1 cellular context compared by ENCODE assay signal in the genomic region with DNA sequence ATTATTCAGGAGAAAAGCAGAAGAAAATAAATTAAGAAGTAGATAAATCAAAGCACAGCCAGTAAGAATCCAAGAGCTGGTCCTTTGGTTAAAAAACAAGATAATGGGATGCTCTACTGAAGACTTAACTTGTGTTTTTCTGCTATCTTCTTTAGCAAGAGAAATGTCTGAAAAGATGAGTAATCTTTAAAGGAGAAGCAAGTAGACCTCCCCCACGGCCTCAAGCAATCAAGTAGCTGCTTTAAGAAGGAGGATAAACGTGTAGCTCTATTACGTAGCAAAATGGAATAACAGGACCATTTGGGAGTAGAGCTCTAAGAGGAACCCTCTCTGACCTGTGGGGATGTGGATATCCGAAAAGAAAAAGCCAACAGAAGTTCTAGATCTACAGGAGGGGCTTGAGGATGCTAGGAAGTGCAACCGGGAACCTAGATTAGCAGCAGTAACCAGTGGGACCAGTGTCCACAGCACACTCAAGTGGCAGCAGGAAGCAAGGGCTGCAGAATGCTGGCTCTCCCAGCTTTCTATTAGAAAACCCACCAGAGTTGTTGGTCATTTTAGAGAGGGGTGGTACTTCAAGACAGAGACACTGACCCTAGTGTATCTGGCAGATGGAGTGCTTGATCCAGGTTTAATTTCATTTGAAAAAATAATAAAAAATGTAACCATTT.
TF ChIP-seq lines count a peak whose summit lies in the region.

No MANE protein-coding gene starts in this region.

TF ChIP-seq in GM23338, 12 proteins besides CTCF, POLR2A, EP300 and RAD21 (continued from another document):
- TF ChIP-seq, protein P1, sequence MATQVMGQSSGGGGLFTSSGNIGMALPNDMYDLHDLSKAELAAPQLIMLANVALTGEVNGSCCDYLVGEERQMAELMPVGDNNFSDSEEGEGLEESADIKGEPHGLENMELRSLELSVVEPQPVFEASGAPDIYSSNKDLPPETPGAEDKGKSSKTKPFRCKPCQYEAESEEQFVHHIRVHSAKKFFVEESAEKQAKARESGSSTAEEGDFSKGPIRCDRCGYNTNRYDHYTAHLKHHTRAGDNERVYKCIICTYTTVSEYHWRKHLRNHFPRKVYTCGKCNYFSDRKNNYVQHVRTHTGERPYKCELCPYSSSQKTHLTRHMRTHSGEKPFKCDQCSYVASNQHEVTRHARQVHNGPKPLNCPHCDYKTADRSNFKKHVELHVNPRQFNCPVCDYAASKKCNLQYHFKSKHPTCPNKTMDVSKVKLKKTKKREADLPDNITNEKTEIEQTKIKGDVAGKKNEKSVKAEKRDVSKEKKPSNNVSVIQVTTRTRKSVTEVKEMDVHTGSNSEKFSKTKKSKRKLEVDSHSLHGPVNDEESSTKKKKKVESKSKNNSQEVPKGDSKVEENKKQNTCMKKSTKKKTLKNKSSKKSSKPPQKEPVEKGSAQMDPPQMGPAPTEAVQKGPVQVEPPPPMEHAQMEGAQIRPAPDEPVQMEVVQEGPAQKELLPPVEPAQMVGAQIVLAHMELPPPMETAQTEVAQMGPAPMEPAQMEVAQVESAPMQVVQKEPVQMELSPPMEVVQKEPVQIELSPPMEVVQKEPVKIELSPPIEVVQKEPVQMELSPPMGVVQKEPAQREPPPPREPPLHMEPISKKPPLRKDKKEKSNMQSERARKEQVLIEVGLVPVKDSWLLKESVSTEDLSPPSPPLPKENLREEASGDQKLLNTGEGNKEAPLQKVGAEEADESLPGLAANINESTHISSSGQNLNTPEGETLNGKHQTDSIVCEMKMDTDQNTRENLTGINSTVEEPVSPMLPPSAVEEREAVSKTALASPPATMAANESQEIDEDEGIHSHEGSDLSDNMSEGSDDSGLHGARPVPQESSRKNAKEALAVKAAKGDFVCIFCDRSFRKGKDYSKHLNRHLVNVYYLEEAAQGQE (IDR thresholded peaks at IDR 0.05; ENCODE audit: unreplicated experiment): no peak
- TF ChIP-seq EZH2 (IDR thresholded peaks at IDR 0.05; ENCODE audit: low read depth, unreplicated experiment): no peak
